ENCODE assay signal across 1 cellular context in genomic region chr15:92881838-92882696, GRCh38.
TF ChIP-seq lines count a peak whose summit lies in the region.

No MANE protein-coding gene starts in this region.

TF ChIP-seq in GM12878, 131 proteins besides CTCF, POLR2A, EP300 and RAD21 (continued from another document):
- TF ChIP-seq, protein P1, sequence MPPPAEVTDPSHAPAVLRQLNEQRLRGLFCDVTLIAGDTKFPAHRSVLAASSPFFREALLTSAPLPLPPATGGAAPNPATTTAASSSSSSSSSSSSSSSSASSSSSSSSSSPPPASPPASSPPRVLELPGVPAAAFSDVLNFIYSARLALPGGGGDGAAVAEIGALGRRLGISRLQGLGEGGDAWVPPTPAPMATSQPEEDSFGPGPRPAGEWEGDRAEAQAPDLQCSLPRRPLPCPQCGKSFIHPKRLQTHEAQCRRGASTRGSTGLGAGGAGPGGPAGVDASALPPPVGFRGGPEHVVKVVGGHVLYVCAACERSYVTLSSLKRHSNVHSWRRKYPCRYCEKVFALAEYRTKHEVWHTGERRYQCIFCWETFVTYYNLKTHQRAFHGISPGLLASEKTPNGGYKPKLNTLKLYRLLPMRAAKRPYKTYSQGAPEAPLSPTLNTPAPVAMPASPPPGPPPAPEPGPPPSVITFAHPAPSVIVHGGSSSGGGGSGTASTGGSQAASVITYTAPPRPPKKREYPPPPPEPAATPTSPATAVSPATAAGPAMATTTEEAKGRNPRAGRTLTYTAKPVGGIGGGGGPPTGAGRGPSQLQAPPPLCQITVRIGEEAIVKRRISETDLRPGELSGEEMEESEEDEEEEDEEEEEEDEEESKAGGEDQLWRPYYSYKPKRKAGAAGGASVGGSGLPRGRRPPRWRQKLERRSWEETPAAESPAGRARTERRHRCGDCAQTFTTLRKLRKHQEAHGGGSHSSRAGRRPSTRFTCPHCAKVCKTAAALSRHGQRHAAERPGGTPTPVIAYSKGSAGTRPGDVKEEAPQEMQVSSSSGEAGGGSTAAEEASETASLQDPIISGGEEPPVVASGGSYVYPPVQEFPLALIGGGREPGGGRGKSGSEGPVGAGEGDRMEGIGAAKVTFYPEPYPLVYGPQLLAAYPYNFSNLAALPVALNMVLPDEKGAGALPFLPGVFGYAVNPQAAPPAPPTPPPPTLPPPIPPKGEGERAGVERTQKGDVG (CRISPR knock-in tag; IDR thresholded peaks at IDR 0.05) = no peak
- TF ChIP-seq STAT3 (IDR thresholded peaks at IDR 0.05; ENCODE audit: low read depth, low read length) (no peak), HCFC1 (IDR thresholded peaks at IDR 0.05; ENCODE audit: low read length) (no peak), CBX3 (IDR thresholded peaks at IDR 0.05; ENCODE audit: borderline replicate concordance, low read depth) (no peak), ZZZ3 (IDR thresholded peaks at IDR 0.05; ENCODE audit: control insufficient read depth, insufficient read length, low read depth) (no peak), WRNIP1 (IDR thresholded peaks at IDR 0.05; ENCODE audit: borderline replicate concordance, low read depth, low read length) (0 out of 2 replicates have a peak, but pooled peaks have one; percentile 41), SUPT20H (IDR thresholded peaks at IDR 0.05; ENCODE audit: borderline replicate concordance, control insufficient read depth, low read depth, low read length) (no peak), ZNF622 (IDR thresholded peaks at IDR 0.05) (no peak), SRF (IDR thresholded peaks at IDR 0.05; ENCODE audit: low read depth in 2 of 2, low read length in 2 of 2) (peak; percentile 54 to 59; a peak in 3 of 4 replicates), BCL3 (IDR thresholded peaks at IDR 0.05; ENCODE audit: borderline replicate concordance, insufficient read depth, low read depth, low read length, poor library complexity, severe bottlenecking) (no peak), MXI1 (IDR thresholded peaks at IDR 0.05; ENCODE audit: low read depth, low read length) (0 out of 2 replicates have a peak, but pooled peaks have one; percentile 8), PML (IDR thresholded peaks at IDR 0.05; ENCODE audit: low read length) (peak; percentile 99), MEF2B (IDR thresholded peaks at IDR 0.05; ENCODE audit: partially characterized antibody, poor library complexity, severe bottlenecking) (no peak), EZH2 (IDR thresholded peaks at IDR 0.05; ENCODE audit: borderline replicate concordance, control insufficient read depth, low read depth, low read length) (no peak), IKZF2 (IDR thresholded peaks at IDR 0.05) (no peak), TCF7 (IDR thresholded peaks at IDR 0.05; ENCODE audit: borderline replicate concordance) (no peak), POLR2AphosphoS5 (IDR thresholded peaks at IDR 0.05; ENCODE audit: low read length) (peak; percentile 98), MYB (IDR thresholded peaks at IDR 0.05; ENCODE audit: borderline replicate concordance, low read depth, low read length) (no peak), BRCA1 (IDR thresholded peaks at IDR 0.05; ENCODE audit: low read depth, low read length) (no peak), ZBED1 (IDR thresholded peaks at IDR 0.05; ENCODE audit: borderline replicate concordance) (no peak), RAD51 (IDR thresholded peaks at IDR 0.05) (no peak), RUNX3 (IDR thresholded peaks at IDR 0.05; ENCODE audit: low read length) (no peak), BCLAF1 (IDR thresholded peaks at IDR 0.05) (no peak), HDAC6 (IDR thresholded peaks at IDR 0.05; ENCODE audit: unreplicated experiment) (peak; percentile 46), DPF2 (IDR thresholded peaks at IDR 0.05) (peak; percentile 97), POU2F2 (IDR thresholded peaks at IDR 0.05; ENCODE audit: borderline replicate concordance, low read depth, low read length) (peak; percentile 93), PAX5 (IDR thresholded peaks at IDR 0.05; ENCODE audit: borderline replicate concordance, low read depth, low read length) (no peak), GATAD2B (conservative IDR thresholded peaks at IDR 0.05; ENCODE audit: low read depth) (no peak)
- TF ChIP-seq, protein P2, sequence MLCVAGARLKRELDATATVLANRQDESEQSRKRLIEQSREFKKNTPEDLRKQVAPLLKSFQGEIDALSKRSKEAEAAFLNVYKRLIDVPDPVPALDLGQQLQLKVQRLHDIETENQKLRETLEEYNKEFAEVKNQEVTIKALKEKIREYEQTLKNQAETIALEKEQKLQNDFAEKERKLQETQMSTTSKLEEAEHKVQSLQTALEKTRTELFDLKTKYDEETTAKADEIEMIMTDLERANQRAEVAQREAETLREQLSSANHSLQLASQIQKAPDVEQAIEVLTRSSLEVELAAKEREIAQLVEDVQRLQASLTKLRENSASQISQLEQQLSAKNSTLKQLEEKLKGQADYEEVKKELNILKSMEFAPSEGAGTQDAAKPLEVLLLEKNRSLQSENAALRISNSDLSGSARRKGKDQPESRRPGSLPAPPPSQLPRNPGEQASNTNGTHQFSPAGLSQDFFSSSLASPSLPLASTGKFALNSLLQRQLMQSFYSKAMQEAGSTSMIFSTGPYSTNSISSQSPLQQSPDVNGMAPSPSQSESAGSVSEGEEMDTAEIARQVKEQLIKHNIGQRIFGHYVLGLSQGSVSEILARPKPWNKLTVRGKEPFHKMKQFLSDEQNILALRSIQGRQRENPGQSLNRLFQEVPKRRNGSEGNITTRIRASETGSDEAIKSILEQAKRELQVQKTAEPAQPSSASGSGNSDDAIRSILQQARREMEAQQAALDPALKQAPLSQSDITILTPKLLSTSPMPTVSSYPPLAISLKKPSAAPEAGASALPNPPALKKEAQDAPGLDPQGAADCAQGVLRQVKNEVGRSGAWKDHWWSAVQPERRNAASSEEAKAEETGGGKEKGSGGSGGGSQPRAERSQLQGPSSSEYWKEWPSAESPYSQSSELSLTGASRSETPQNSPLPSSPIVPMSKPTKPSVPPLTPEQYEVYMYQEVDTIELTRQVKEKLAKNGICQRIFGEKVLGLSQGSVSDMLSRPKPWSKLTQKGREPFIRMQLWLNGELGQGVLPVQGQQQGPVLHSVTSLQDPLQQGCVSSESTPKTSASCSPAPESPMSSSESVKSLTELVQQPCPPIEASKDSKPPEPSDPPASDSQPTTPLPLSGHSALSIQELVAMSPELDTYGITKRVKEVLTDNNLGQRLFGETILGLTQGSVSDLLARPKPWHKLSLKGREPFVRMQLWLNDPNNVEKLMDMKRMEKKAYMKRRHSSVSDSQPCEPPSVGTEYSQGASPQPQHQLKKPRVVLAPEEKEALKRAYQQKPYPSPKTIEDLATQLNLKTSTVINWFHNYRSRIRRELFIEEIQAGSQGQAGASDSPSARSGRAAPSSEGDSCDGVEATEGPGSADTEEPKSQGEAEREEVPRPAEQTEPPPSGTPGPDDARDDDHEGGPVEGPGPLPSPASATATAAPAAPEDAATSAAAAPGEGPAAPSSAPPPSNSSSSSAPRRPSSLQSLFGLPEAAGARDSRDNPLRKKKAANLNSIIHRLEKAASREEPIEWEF (IDR thresholded peaks at IDR 0.05; ENCODE audit: insufficient replicate concordance, low read depth, low read length) = no peak
- TF ChIP-seq, protein P3, sequence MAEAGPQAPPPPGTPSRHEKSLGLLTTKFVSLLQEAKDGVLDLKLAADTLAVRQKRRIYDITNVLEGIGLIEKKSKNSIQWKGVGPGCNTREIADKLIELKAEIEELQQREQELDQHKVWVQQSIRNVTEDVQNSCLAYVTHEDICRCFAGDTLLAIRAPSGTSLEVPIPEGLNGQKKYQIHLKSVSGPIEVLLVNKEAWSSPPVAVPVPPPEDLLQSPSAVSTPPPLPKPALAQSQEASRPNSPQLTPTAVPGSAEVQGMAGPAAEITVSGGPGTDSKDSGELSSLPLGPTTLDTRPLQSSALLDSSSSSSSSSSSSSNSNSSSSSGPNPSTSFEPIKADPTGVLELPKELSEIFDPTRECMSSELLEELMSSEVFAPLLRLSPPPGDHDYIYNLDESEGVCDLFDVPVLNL (IDR thresholded peaks at IDR 0.05; ENCODE audit: low read depth, low read length) = no peak
- TF ChIP-seq, protein P4, sequence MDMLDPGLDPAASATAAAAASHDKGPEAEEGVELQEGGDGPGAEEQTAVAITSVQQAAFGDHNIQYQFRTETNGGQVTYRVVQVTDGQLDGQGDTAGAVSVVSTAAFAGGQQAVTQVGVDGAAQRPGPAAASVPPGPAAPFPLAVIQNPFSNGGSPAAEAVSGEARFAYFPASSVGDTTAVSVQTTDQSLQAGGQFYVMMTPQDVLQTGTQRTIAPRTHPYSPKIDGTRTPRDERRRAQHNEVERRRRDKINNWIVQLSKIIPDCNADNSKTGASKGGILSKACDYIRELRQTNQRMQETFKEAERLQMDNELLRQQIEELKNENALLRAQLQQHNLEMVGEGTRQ (IDR thresholded peaks at IDR 0.05; ENCODE audit: borderline replicate concordance, low read depth, low read length) = no peak
- TF ChIP-seq, protein P5, sequence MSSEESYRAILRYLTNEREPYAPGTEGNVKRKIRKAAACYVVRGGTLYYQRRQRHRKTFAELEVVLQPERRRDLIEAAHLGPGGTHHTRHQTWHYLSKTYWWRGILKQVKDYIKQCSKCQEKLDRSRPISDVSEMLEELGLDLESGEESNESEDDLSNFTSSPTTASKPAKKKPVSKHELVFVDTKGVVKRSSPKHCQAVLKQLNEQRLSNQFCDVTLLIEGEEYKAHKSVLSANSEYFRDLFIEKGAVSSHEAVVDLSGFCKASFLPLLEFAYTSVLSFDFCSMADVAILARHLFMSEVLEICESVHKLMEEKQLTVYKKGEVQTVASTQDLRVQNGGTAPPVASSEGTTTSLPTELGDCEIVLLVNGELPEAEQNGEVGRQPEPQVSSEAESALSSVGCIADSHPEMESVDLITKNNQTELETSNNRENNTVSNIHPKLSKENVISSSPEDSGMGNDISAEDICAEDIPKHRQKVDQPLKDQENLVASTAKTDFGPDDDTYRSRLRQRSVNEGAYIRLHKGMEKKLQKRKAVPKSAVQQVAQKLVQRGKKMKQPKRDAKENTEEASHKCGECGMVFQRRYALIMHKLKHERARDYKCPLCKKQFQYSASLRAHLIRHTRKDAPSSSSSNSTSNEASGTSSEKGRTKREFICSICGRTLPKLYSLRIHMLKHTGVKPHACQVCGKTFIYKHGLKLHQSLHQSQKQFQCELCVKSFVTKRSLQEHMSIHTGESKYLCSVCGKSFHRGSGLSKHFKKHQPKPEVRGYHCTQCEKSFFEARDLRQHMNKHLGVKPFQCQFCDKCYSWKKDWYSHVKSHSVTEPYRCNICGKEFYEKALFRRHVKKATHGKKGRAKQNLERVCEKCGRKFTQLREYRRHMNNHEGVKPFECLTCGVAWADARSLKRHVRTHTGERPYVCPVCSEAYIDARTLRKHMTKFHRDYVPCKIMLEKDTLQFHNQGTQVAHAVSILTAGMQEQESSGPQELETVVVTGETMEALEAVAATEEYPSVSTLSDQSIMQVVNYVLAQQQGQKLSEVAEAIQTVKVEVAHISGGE (CRISPR knock-in tag; IDR thresholded peaks at IDR 0.05) = no peak
- TF ChIP-seq, protein P6, sequence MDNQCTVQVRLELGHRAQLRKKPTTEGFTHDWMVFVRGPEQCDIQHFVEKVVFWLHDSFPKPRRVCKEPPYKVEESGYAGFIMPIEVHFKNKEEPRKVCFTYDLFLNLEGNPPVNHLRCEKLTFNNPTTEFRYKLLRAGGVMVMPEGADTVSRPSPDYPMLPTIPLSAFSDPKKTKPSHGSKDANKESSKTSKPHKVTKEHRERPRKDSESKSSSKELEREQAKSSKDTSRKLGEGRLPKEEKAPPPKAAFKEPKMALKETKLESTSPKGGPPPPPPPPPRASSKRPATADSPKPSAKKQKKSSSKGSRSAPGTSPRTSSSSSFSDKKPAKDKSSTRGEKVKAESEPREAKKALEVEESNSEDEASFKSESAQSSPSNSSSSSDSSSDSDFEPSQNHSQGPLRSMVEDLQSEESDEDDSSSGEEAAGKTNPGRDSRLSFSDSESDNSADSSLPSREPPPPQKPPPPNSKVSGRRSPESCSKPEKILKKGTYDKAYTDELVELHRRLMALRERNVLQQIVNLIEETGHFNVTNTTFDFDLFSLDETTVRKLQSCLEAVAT (IDR thresholded peaks at IDR 0.05) = peak; percentile 66; the same call in 1 of the 2 replicates
- TF ChIP-seq, protein P7, sequence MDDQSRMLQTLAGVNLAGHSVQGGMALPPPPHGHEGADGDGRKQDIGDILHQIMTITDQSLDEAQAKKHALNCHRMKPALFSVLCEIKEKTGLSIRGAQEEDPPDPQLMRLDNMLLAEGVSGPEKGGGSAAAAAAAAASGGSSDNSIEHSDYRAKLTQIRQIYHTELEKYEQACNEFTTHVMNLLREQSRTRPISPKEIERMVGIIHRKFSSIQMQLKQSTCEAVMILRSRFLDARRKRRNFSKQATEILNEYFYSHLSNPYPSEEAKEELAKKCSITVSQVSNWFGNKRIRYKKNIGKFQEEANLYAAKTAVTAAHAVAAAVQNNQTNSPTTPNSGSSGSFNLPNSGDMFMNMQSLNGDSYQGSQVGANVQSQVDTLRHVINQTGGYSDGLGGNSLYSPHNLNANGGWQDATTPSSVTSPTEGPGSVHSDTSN (IDR thresholded peaks at IDR 0.05; ENCODE audit: insufficient replicate concordance, low read depth, low read length) = peak; percentile 100
- TF ChIP-seq, protein P8, sequence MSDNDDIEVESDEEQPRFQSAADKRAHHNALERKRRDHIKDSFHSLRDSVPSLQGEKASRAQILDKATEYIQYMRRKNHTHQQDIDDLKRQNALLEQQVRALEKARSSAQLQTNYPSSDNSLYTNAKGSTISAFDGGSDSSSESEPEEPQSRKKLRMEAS (IDR thresholded peaks at IDR 0.05; ENCODE audit: low read depth, low read length) = no peak
